In the genomic region with DNA sequence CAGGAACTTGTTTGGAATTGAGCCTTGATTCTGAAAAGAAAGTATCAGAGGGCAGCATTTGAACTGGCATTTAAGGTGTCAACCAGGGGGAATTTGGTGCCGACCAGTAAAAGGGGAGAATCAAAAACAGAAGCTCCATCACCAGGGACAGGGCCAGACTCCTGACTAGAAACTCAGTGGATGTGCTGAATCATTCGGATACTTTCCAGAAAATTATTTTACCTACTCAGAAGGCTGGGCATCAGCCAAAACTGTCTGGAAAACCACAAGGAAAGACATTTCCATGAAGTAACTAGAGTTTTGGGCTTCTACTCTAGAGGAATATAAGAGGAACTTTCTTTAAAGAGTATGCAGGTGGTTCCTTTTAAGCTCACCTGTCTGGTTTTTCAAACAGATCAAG, we compare ENCODE assay signal across 29 cellular contexts.
DNase-seq lines count a peak whose midpoint lies in the region; ATAC-seq and TF ChIP-seq lines count a peak whose summit lies in the region.
"Had no signal": no experiment of that assay in that cellular context is flagged by ENCODE, and none has a peak within 500 bp of the region (broad histone marks: within the 10 kb centered on the region; RNA-seq: fewer than 3 reads in every experiment).

No MANE protein-coding gene starts in this region.

- no peak overlapping the region for H3K4me3 ChIP-seq in hepatocyte
- H3K4me3 ChIP-seq: BLaER1, breast epithelium, lung, psoas muscle, tibial nerve had no signal

- H3K9me3 Mint-ChIP-seq in activated CD4-positive, alpha-beta T cell treated with anti-CD3 and anti-CD28 coated beads for 36 hours (ENCODE audit: low read depth): no peaks in the 10 kb centered on the region

- POLR2A ChIA-PET in activated CD4-positive, alpha-beta T cell treated with anti-CD3 and anti-CD28 coated beads for 36 hours (lab: Charles Lee): interaction anchor here (0.5 kb wide), 1 partner anchor 310 kb away, joined by 3 read pairs; no protein-coding TSS in a partner anchor

- intact Hi-C loops in activated CD4-positive, alpha-beta T cell treated with anti-CD3 and anti-CD28 coated beads for 36 hours (cut with DNase I, micrococcal nuclease): loop anchor here (2.0 to 5.0 kb wide), 7 partner anchors 107 to 1013 kb away; no protein-coding TSS in a partner anchor

- H4K20me1 ChIP-seq in hepatocyte (ENCODE audit: insufficient read depth, poor library complexity, severe bottlenecking): no peaks in the 10 kb centered on the region
- H4K20me1 ChIP-seq: BLaER1 had no signal

- H3K27ac Mint-ChIP-seq in activated CD4-positive, alpha-beta T cell treated with anti-CD3 and anti-CD28 coated beads for 36 hours: peak overlapping the region; percentile 6

- no peak overlapping the region for H3K4me3 Mint-ChIP-seq in activated CD4-positive, alpha-beta T cell treated with anti-CD3 and anti-CD28 coated beads for 36 hours
- H3K4me3 Mint-ChIP-seq: H9 had no signal

- no peak for ATAC-seq in activated CD4-positive, alpha-beta T cell treated with anti-CD3 and anti-CD28 coated beads for 36 hours
- ATAC-seq: HepG2; naive thymus-derived CD8-positive, alpha-beta T cell; psoas muscle; sciatic nerve had no signal

- no peaks in the 10 kb centered on the region for H3K79me2 ChIP-seq in hepatocyte

- H3K9me3 ChIP-seq in hepatocyte (ENCODE audit: low read depth): no peaks in the 10 kb centered on the region
- H3K9me3 ChIP-seq: BLaER1, psoas muscle, tibial nerve had no signal

- H2AFZ ChIP-seq in hepatocyte: no peak overlapping the region

- no peak for DNase-seq in activated CD4-positive, alpha-beta T cell treated with anti-CD3 and anti-CD28 coated beads for 36 hours
- DNase-seq in activated CD4-positive, alpha-beta T cell treated with anti-CD3 and anti-CD28 coated beads for 4 hours: no peak
- peak; percentile 18 for DNase-seq in AG08395 (ENCODE audit: low spot score)
- DNase-seq in M059J (ENCODE audit: low read depth): peak; percentile 2
- DNase-seq in astrocyte of the hippocampus (ENCODE audit: low read depth, low spot score): peak; percentile 42
- no peak for DNase-seq in NCI-H1694 treated with DMSO at 0.1 percent for 48 hours (lab: John Stamatoyannopoulos, UW)
- no peak for DNase-seq in dedifferentiated amniotic fluid mesenchymal stem cell (ENCODE audit: extremely low spot score)
- DNase-seq in hepatocyte (ENCODE audit: low spot score): no peak
- DNase-seq: activated CD8-positive, alpha-beta memory T cell treated with anti-CD3 and anti-CD28 coated beads for 24 hours; activated naive CD4-positive, alpha-beta T cell; DMS153; H9; hippocampal formation; Karpas-422; MV-4-11; naive thymus-derived CD8-positive, alpha-beta T cell; NCI-H1436; NCI-H2107; NCI-H82; occipital lobe; psoas muscle; stimulated activated CD4-positive, alpha-beta T cell treated with anti-CD3 and anti-CD28 coated beads, Interleukin-12 subunit alpha, Interleukin-12 subunit beta, amount 100 ng/mL, for 4 hours; stimulated activated CD4-positive, alpha-beta T cell treated with anti-CD3 and anti-CD28 coated beads, Interleukin-2, amount 100 ng/mL, for 48 hours had no signal

- no peak overlapping the region for H3K27ac ChIP-seq in hepatocyte
- H3K27ac ChIP-seq: BLaER1, breast epithelium, psoas muscle, tibial nerve had no signal

- H3K36me3 Mint-ChIP-seq in activated CD4-positive, alpha-beta T cell treated with anti-CD3 and anti-CD28 coated beads for 36 hours (ENCODE audit: low read depth): peaks cover 24% of the 10 kb centered on the region

- H3K27me3 ChIP-seq in hepatocyte: no peaks in the 10 kb centered on the region
- H3K27me3 ChIP-seq: BLaER1, breast epithelium, tibial nerve had no signal

- H3K4me1 ChIP-seq in hepatocyte (ENCODE audit: insufficient read depth): peaks cover 6% of the 10 kb centered on the region
- H3K4me1 ChIP-seq: BLaER1, breast epithelium, psoas muscle, tibial nerve had no signal

- no peaks in the 10 kb centered on the region for H3K36me3 ChIP-seq in hepatocyte (replicated peaks; ENCODE audit: insufficient read depth, low read depth)
- H3K36me3 ChIP-seq: BLaER1, breast epithelium, tibial nerve had no signal

- no peak overlapping the region for H3K4me2 ChIP-seq in hepatocyte
- H3K4me2 ChIP-seq: BLaER1 had no signal

- H3K4me1 Mint-ChIP-seq in activated CD4-positive, alpha-beta T cell treated with anti-CD3 and anti-CD28 coated beads for 36 hours: peaks cover 59% of the 10 kb centered on the region

- CTCF ChIA-PET in activated CD4-positive, alpha-beta T cell treated with anti-CD3 and anti-CD28 coated beads for 36 hours (lab: Charles Lee): interaction anchor here (0.6 to 2.7 kb wide), 3 partner anchors 13 to 247 kb away, joined by 3 to 11 read pairs (median 3); no protein-coding TSS in a partner anchor

- no peak for TF ChIP-seq CTCF in hepatocyte (IDR thresholded peaks at IDR 0.05; ENCODE audit: poor library complexity)

- no peaks in the 10 kb centered on the region for H3K27me3 Mint-ChIP-seq in activated CD4-positive, alpha-beta T cell treated with anti-CD3 and anti-CD28 coated beads for 36 hours
- H3K27me3 Mint-ChIP-seq: naive thymus-derived CD8-positive, alpha-beta T cell had no signal

- no peaks in the 10 kb centered on the region for H3K9me2 ChIP-seq in hepatocyte (replicated peaks; ENCODE audit: insufficient read depth)

- WGBS in hepatocyte (ENCODE audit: low lambda C conversion rate, missing lambda C conversion rate): 95% methylated on average over 2 of the region's 2 CpGs

Comparison
In these comparisons a context has a peak if more than half of its experiments do, and no peak if none do; other contexts are left out.
1. DNase-seq: peak in AG08395 (single experiment), M059J (single experiment) and astrocyte of the hippocampus (single experiment); none in activated CD4-positive, alpha-beta T cell treated with anti-CD3 and anti-CD28 coated beads for 36 hours (single experiment), activated CD4-positive, alpha-beta T cell treated with anti-CD3 and anti-CD28 coated beads for 4 hours (0 of 2), NCI-H1694 treated with DMSO at 0.1 percent for 48 hours (single experiment), dedifferentiated amniotic fluid mesenchymal stem cell (single experiment) and hepatocyte (single experiment).